Comparison of ENCODE assay signal across 24 cellular contexts in the genomic region with DNA sequence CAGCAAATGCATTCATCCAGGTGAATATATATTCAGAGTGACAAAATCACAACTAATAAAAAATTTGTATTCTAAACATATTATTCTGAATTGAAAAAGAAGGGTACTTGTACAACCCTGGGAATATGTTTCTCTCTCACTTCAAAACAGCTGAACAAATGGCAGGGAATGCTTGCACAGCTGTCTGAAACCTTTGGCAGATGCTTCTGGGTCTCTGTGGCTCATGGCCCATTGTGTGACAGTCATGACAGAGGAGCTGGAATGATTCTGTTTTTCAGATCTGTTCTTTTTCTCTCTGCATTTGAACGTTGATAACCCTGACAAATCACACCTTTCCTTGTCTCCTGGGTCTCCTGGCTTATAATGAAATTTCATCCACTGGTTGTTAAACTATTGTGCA.
DNase-seq lines count a peak whose midpoint lies in the region; ATAC-seq and TF ChIP-seq lines count a peak whose summit lies in the region.
"Had no signal": no experiment of that assay in that cellular context is flagged by ENCODE, and none has a peak within 500 bp of the region (broad histone marks: within the 10 kb centered on the region; RNA-seq: fewer than 3 reads in every experiment).

No MANE protein-coding gene starts in this region.

- POLR2A ChIA-PET in OCI-LY7 (lab: Charles Lee) = interaction anchor here (0.8 to 2.2 kb wide), 2 partner anchors 12 to 22 kb away, joined by 3 to 5 read pairs; no protein-coding TSS in a partner anchor

- H3K4me1 ChIP-seq in OCI-LY7 (ENCODE audit: insufficient read depth, low read length, poor library complexity, severe bottlenecking) = no peaks in the 10 kb centered on the region
- H3K4me1 ChIP-seq: esophagus squamous epithelium, SJSA1 had no signal

- no peaks in the 10 kb centered on the region for H3K9me3 ChIP-seq in OCI-LY7 (ENCODE audit: low read length)
- H3K9me3 ChIP-seq: esophagus squamous epithelium, SJSA1, thoracic aorta had no signal

- DNase-seq in COLO668 (lab: John Stamatoyannopoulos, UW; ENCODE audit: unreplicated experiment) (peak; percentile 74), NCI-H1092 treated with DMSO at 0.1 percent for 48 hours (lab: John Stamatoyannopoulos, UW) (peak; percentile 95), NCI-H2171 treated with DMSO at 0.1 percent for 48 hours (lab: John Stamatoyannopoulos, UW) (peak; percentile 75), SHP77 treated with DMSO at 0.1 percent for 48 hours (lab: John Stamatoyannopoulos, UW) (peak; percentile 87), A172 (ENCODE audit: low spot score) (no peak), OCI-LY7 (ENCODE audit: low spot score) (no peak)
- no peak for DNase-seq in activated CD8-positive, alpha-beta memory T cell treated with anti-CD3 and anti-CD28 coated beads for 24 hours
- DNase-seq: ACHN; activated CD4-positive, alpha-beta T cell treated with anti-CD3 and anti-CD28 coated beads, Interleukin-2, amount 50 U/mL, for 48 hours; activated naive CD4-positive, alpha-beta T cell treated with anti-CD3 and anti-CD28 coated beads, Interleukin-2, amount 10 ng/mL, durations not matched to agents 7 days and 5 days; anterior cingulate cortex; C1 segment of cervical spinal cord; cerebellar nuclear complex; DMS79; effector memory CD8-positive, alpha-beta T cell; esophagus squamous epithelium; midbrain; MM.1S; NCI-H226; stimulated activated CD4-positive, alpha-beta T cell treated with anti-CD3 and anti-CD28 coated beads, Interleukin-12 subunit alpha, Interleukin-12 subunit beta, amount 100 ng/mL, for 4 hours; T-helper 17 cell had no signal

- intact Hi-C loops in OCI-LY7 (cut with micrococcal nuclease; ENCODE audit: unreplicated experiment) = no loop called here

- no peak for TF ChIP-seq CTCF in OCI-LY7 (conservative IDR thresholded peaks at IDR 0.05; ENCODE audit: low read length)

- no peak overlapping the region for H3K4me2 ChIP-seq in OCI-LY7 (ENCODE audit: low read length)

- no peaks in the 10 kb centered on the region for H3K79me2 ChIP-seq in OCI-LY7 (ENCODE audit: insufficient read depth, low read depth, low read length)

- H3K9me2 ChIP-seq in OCI-LY7 (ENCODE audit: insufficient read depth, low read length) = no peaks in the 10 kb centered on the region

- CTCF ChIA-PET in OCI-LY7 (lab: Charles Lee; ENCODE audit: unreplicated experiment) = no interaction called here

- no peak overlapping the region for H3K27ac ChIP-seq in OCI-LY7 (ENCODE audit: low read depth, low read length, poor library complexity, severe bottlenecking)
- H3K27ac ChIP-seq: esophagus squamous epithelium, SJSA1, thoracic aorta had no signal

- no peak for ATAC-seq in GM18498 (IDR thresholded peaks at IDR 0.05; ENCODE audit: unreplicated experiment)
- ATAC-seq: effector memory CD8-positive, alpha-beta T cell; T-helper 17 cell had no signal

- peaks cover 67% of the 10 kb centered on the region for H3K36me3 ChIP-seq in OCI-LY7 (ENCODE audit: insufficient read depth, low read length)
- H3K36me3 ChIP-seq: esophagus squamous epithelium, SJSA1, thoracic aorta had no signal

- no peak overlapping the region for H3K4me3 ChIP-seq in OCI-LY7 (ENCODE audit: low read depth, low read length, poor library complexity, severe bottlenecking)
- H3K4me3 ChIP-seq: esophagus squamous epithelium, SJSA1, thoracic aorta had no signal

- H2AFZ ChIP-seq in OCI-LY7 (ENCODE audit: low read length) = no peak overlapping the region

- BruUV-seq in OCI-LY7 (replicated peaks; lab: Mats Ljungman, UMichigan) = no TSS peak

- H4K20me1 ChIP-seq in OCI-LY7 (ENCODE audit: insufficient read depth, low read length) = no peaks in the 10 kb centered on the region

Comparison
In these comparisons a context has a peak if more than half of its experiments do, and no peak if none do; other contexts are left out.
1. DNase-seq: peak in COLO668 (single experiment), NCI-H1092 treated with DMSO at 0.1 percent for 48 hours (single experiment), NCI-H2171 treated with DMSO at 0.1 percent for 48 hours (single experiment) and SHP77 treated with DMSO at 0.1 percent for 48 hours (single experiment); none in A172 (single experiment), activated CD8-positive, alpha-beta memory T cell treated with anti-CD3 and anti-CD28 coated beads for 24 hours (single experiment) and OCI-LY7 (single experiment).